Comparison of ENCODE assay signal across 8 cellular contexts in genomic region chr9:100100268-100100667, GRCh38. TPM values are rescaled to one million over a fixed set of nuclear protein-coding genes. Genes with fewer than 3 reads are reported as not detected.
DNase-seq lines count a peak whose midpoint lies in the region; ATAC-seq and TF ChIP-seq lines count a peak whose summit lies in the region.
"Had no signal": no experiment of that assay in that cellular context is flagged by ENCODE, and none has a peak within 500 bp of the region (broad histone marks: within the 10 kb centered on the region; RNA-seq: fewer than 3 reads in every experiment).

No MANE protein-coding gene starts in this region.

- DNase-seq in LNCaP clone FGC (ENCODE audit: low read depth) (no peak), ovary (no peak), DMS114 treated with DMSO at 0.1 percent for 48 hours (lab: John Stamatoyannopoulos, UW; ENCODE audit: unreplicated experiment) (no peak), AG20443 (ENCODE audit: low spot score) (no peak)

- ATAC-seq in activated CD4-positive, CD25-positive, alpha-beta regulatory T cell treated with anti-CD3 and anti-CD28 coated beads, Interleukin-2, amount 50 U/mL, for 24 hours: no peak

- 63 to 73% (median 66%) methylated on average over 2 of the region's 2 CpGs for WGBS in ovary, 3 donors

- H3K9me3 ChIP-seq in DOHH2 (ENCODE audit: control insufficient read depth, insufficient read depth, low read length) (no peaks in the 10 kb centered on the region), endocrine pancreas (ENCODE audit: control insufficient read depth, low read length) (no peaks in the 10 kb centered on the region), ovary (no peaks in the 10 kb centered on the region)
- H3K9me3 ChIP-seq: prostate gland had no signal

- H3F3A ChIP-seq in DOHH2 (ENCODE audit: control insufficient read depth, insufficient read depth): no peaks in the 10 kb centered on the region; the same call in 1 of the 2 replicates

- no peaks in the 10 kb centered on the region for H3K9me2 ChIP-seq in DOHH2 (replicated peaks; ENCODE audit: control insufficient read depth, low read length)

- TF ChIP-seq CTCF in DOHH2 (IDR thresholded peaks at IDR 0.05; ENCODE audit: low read depth, low read length, poor library complexity, severe bottlenecking): no peak
- no peak for TF ChIP-seq CTCF in LNCaP clone FGC (IDR thresholded peaks at IDR 0.05; ENCODE audit: control insufficient read depth, extremely low read depth, insufficient read depth)
- no peak for TF ChIP-seq CTCF in ovary (IDR thresholded peaks at IDR 0.05)

- H3K27ac ChIP-seq in DOHH2 (ENCODE audit: low read depth, low read length) (peak overlapping the region; percentile 36), ovary (peak overlapping the region in 1 of 2 donors; percentile 79)

- 0 out of 2 replicates have a peak, but pooled peaks cover 9% of the 10 kb centered on the region for H4K20me1 ChIP-seq in DOHH2 (ENCODE audit: control insufficient read depth, insufficient read depth, low read depth, low read length)

- H3K4me1 ChIP-seq in DOHH2 (ENCODE audit: control insufficient read depth, low read length): peaks cover 29% of the 10 kb centered on the region
- peaks cover 29% of the 10 kb centered on the region for H3K4me1 ChIP-seq in endocrine pancreas (ENCODE audit: control insufficient read depth, insufficient read depth, low read length)
- H3K4me1 ChIP-seq in ovary (ENCODE audit: insufficient read depth): peaks cover 3% of the 10 kb centered on the region

- H3K79me2 ChIP-seq in DOHH2 (ENCODE audit: control insufficient read depth, low read length): peaks cover 57% of the 10 kb centered on the region

- H3K36me3 ChIP-seq in DOHH2 (ENCODE audit: control insufficient read depth, low read length): peaks cover 33% of the 10 kb centered on the region
- no peaks in the 10 kb centered on the region for H3K36me3 ChIP-seq in endocrine pancreas (ENCODE audit: control insufficient read depth, insufficient read depth, low read length)
- H3K36me3 ChIP-seq in ovary: no peaks in the 10 kb centered on the region

- H3K4me2 ChIP-seq in DOHH2 (ENCODE audit: low read length): peak overlapping the region; percentile 91

- TF ChIP-seq POLR2A in ovary (IDR thresholded peaks at IDR 0.05): no peak

- H3K27me3 ChIP-seq in DOHH2 (ENCODE audit: control insufficient read depth, low read length) (no peaks in the 10 kb centered on the region), endocrine pancreas (ENCODE audit: control insufficient read depth, insufficient read depth, low read length) (no peaks in the 10 kb centered on the region), ovary (no peaks in the 10 kb centered on the region)

- H3K4me3 ChIP-seq in DOHH2 (ENCODE audit: low read length) (peak overlapping the region; percentile 84), LNCaP clone FGC (ENCODE audit: low read depth, low read length) (peak overlapping the region; percentile 92), endocrine pancreas (ENCODE audit: control insufficient read depth, insufficient read depth, low read length) (peak overlapping the region; percentile 73), ovary (peak overlapping the region; percentile 63)

- intact Hi-C loops in ovary (cut with DNase I): no loop called here

- no peak for TF ChIP-seq EP300 in ovary (IDR thresholded peaks at IDR 0.05)

- peak overlapping the region; percentile 12 for H3K9ac ChIP-seq in endocrine pancreas (ENCODE audit: control insufficient read depth, insufficient read depth, low read length)

RNA-seq across cellular contexts. Expression of gene INVS, which starts 1.2 kb away (rescaled TPM):
- total RNA-seq in ovary: 10 to 100 TPM; 21.0 to 28.4 (median 23.3) TPM
- polyA plus RNA-seq in ovary: 10 to 100 TPM in 1 of 2 donors, 1 to 10 TPM in 1; 7.7 to 16.0 TPM

RNA-seq across cellular contexts. Expression of gene ERP44, which starts 1.5 kb away (rescaled TPM):
- total RNA-seq in ovary: 10 to 100 TPM in 5 of 7 donors, 1 to 10 TPM in 2; 7.0 to 16.6 (median 11.8) TPM
- 10 to 100 TPM; 13.3 to 26.4 TPM for polyA plus RNA-seq in ovary
